Comparison of ENCODE assay signal across 8 cellular contexts in genomic region chr7:100009952-100010351, GRCh38. TPM values are rescaled to one million over a fixed set of nuclear protein-coding genes. Genes with fewer than 3 reads are reported as not detected.
"Had no signal": no experiment of that assay in that cellular context is flagged by ENCODE, and none has a peak within 500 bp of the region (broad histone marks: within the 10 kb centered on the region; RNA-seq: fewer than 3 reads in every experiment).

No MANE protein-coding gene starts in this region.

RNA-seq across cellular contexts. Expression of gene AZGP1, which starts 34.1 kb away (rescaled TPM):
- total RNA-seq: naive thymus-derived CD4-positive, alpha-beta T cell; natural killer cell; occipital lobe; osteoblast; renal cortical epithelial cell; uterus had no signal
- polyA plus RNA-seq: naive thymus-derived CD4-positive, alpha-beta T cell; neural cell; smooth muscle cell had no signal
